In the genomic region with DNA sequence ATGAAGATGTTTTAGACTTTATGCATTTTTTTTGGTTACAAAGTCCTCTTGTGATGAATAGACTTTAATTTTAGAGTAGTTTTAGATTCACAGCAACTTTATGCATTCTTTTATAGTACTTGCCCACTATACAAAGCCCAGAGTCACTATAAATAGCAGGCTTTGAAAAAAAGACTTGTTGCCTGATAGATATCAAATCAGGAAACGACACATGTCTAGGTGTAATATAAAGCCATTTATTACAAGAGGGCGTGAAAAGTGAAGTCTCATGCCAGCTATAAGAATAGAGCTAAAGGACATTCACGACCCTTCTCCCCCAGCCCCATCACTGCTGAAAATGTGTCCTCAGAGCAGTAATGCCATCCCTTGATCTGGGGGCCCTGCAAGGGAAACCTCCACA, we compare ENCODE assay signal across 1 cellular context.
TF ChIP-seq lines count a peak whose summit lies in the region.

No MANE protein-coding gene starts in this region.

TF ChIP-seq in HCT116, 20 proteins besides CTCF, POLR2A, EP300 and RAD21 (continued from another document):
- TF ChIP-seq, protein P1, sequence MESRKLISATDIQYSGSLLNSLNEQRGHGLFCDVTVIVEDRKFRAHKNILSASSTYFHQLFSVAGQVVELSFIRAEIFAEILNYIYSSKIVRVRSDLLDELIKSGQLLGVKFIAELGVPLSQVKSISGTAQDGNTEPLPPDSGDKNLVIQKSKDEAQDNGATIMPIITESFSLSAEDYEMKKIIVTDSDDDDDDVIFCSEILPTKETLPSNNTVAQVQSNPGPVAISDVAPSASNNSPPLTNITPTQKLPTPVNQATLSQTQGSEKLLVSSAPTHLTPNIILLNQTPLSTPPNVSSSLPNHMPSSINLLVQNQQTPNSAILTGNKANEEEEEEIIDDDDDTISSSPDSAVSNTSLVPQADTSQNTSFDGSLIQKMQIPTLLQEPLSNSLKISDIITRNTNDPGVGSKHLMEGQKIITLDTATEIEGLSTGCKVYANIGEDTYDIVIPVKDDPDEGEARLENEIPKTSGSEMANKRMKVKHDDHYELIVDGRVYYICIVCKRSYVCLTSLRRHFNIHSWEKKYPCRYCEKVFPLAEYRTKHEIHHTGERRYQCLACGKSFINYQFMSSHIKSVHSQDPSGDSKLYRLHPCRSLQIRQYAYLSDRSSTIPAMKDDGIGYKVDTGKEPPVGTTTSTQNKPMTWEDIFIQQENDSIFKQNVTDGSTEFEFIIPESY (IDR thresholded peaks at IDR 0.05; ENCODE audit: extremely low read depth, insufficient replicate concordance, low read length): no peak
- TF ChIP-seq EZH2 (IDR thresholded peaks at IDR 0.05) (no peak), SRF (IDR thresholded peaks at IDR 0.05; ENCODE audit: low read depth) (no peak), SP1 (IDR thresholded peaks at IDR 0.05; ENCODE audit: low read depth) (no peak)
